ENCODE assay signal across 1 cellular context in genomic region chr12:12559699-12560296, GRCh38.
TF ChIP-seq lines count a peak whose summit lies in the region.

No MANE protein-coding gene starts in this region.

TF ChIP-seq in H1, 55 proteins besides CTCF, POLR2A, EP300 and RAD21:
- TF ChIP-seq RXRA (IDR thresholded peaks at IDR 0.05; ENCODE audit: insufficient read depth, low read depth, low read length) (no peak), BACH1 (IDR thresholded peaks at IDR 0.05; ENCODE audit: low read length) (no peak), ASH2L (IDR thresholded peaks at IDR 0.05; ENCODE audit: low read length) (no peak), MAFK (IDR thresholded peaks at IDR 0.05; ENCODE audit: low read depth, low read length) (no peak), EZH2 (IDR thresholded peaks at IDR 0.05; ENCODE audit: low read depth, low read length, severe bottlenecking) (no peak), HDAC2 (IDR thresholded peaks at IDR 0.05; ENCODE audit: borderline replicate concordance in 1 of 2, low read depth in 2 of 2, low read length in 2 of 2) (no peak), GABPA (IDR thresholded peaks at IDR 0.05; ENCODE audit: borderline replicate concordance, insufficient read depth, low read length) (no peak), EGR1 (IDR thresholded peaks at IDR 0.05; ENCODE audit: borderline replicate concordance, low read depth, low read length) (no peak), E2F6 (IDR thresholded peaks at IDR 0.05) (no peak), KDM4A (IDR thresholded peaks at IDR 0.05; ENCODE audit: low read depth, low read length, severe bottlenecking) (no peak)
TF ChIP-seq in H1: peak in this region for 0.
